ENCODE assay signal across 1 cellular context in the genomic region with DNA sequence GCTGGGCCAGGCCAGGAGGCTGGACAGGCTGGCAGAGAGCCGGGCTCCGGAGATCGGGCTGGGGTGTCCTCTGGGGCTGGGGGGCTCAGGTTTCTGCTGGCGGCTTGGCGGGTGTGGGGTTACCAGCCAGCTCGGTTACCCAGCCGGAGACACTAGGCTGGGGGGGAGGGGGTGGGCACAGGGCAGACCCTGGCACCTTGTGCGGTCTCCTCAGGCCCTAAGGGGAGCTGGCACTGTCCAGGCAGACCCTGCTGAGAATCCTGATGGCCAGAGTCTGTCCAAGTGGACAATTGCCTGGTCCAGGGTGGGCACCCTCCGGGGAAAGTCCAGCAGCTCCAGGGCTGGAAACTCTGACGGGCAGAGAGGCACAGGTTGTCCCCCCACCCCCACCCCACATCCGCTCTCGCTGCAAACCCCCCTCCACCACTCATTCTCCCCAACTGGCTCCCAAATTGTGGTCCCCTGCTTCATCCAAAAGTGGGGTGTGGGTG.
TF ChIP-seq lines count a peak whose summit lies in the region.

No MANE protein-coding gene starts in this region.

TF ChIP-seq in H1, 55 proteins besides CTCF, POLR2A, EP300 and RAD21:
- no peak for TF ChIP-seq SIRT6 (IDR thresholded peaks at IDR 0.05; ENCODE audit: low read length)
- TF ChIP-seq JUND (IDR thresholded peaks at IDR 0.05; ENCODE audit: low read length), result no peak
- no peak for TF ChIP-seq BCL11A (IDR thresholded peaks at IDR 0.05; ENCODE audit: low read depth in 2 of 2, low read length in 2 of 2)
- TF ChIP-seq, protein P1, sequence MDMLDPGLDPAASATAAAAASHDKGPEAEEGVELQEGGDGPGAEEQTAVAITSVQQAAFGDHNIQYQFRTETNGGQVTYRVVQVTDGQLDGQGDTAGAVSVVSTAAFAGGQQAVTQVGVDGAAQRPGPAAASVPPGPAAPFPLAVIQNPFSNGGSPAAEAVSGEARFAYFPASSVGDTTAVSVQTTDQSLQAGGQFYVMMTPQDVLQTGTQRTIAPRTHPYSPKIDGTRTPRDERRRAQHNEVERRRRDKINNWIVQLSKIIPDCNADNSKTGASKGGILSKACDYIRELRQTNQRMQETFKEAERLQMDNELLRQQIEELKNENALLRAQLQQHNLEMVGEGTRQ (IDR thresholded peaks at IDR 0.05; ENCODE audit: low read length), result no peak
- TF ChIP-seq SIX5 (IDR thresholded peaks at IDR 0.05; ENCODE audit: low read depth, low read length), result no peak
- no peak for TF ChIP-seq GABPA (IDR thresholded peaks at IDR 0.05; ENCODE audit: borderline replicate concordance, insufficient read depth, low read length)
- TF ChIP-seq CHD1 (IDR thresholded peaks at IDR 0.05; ENCODE audit: low read depth, low read length), result no peak
- no peak for TF ChIP-seq ASH2L (IDR thresholded peaks at IDR 0.05; ENCODE audit: low read length)
- no peak for TF ChIP-seq MAFK (IDR thresholded peaks at IDR 0.05; ENCODE audit: low read depth, low read length)
- no peak for TF ChIP-seq NRF1 (IDR thresholded peaks at IDR 0.05; ENCODE audit: low read depth, low read length)
- TF ChIP-seq SUZ12 (IDR thresholded peaks at IDR 0.05; ENCODE audit: low read length), result no peak
- TF ChIP-seq SP1 (IDR thresholded peaks at IDR 0.05; ENCODE audit: low read depth, low read length), result no peak
- TF ChIP-seq, protein P2, sequence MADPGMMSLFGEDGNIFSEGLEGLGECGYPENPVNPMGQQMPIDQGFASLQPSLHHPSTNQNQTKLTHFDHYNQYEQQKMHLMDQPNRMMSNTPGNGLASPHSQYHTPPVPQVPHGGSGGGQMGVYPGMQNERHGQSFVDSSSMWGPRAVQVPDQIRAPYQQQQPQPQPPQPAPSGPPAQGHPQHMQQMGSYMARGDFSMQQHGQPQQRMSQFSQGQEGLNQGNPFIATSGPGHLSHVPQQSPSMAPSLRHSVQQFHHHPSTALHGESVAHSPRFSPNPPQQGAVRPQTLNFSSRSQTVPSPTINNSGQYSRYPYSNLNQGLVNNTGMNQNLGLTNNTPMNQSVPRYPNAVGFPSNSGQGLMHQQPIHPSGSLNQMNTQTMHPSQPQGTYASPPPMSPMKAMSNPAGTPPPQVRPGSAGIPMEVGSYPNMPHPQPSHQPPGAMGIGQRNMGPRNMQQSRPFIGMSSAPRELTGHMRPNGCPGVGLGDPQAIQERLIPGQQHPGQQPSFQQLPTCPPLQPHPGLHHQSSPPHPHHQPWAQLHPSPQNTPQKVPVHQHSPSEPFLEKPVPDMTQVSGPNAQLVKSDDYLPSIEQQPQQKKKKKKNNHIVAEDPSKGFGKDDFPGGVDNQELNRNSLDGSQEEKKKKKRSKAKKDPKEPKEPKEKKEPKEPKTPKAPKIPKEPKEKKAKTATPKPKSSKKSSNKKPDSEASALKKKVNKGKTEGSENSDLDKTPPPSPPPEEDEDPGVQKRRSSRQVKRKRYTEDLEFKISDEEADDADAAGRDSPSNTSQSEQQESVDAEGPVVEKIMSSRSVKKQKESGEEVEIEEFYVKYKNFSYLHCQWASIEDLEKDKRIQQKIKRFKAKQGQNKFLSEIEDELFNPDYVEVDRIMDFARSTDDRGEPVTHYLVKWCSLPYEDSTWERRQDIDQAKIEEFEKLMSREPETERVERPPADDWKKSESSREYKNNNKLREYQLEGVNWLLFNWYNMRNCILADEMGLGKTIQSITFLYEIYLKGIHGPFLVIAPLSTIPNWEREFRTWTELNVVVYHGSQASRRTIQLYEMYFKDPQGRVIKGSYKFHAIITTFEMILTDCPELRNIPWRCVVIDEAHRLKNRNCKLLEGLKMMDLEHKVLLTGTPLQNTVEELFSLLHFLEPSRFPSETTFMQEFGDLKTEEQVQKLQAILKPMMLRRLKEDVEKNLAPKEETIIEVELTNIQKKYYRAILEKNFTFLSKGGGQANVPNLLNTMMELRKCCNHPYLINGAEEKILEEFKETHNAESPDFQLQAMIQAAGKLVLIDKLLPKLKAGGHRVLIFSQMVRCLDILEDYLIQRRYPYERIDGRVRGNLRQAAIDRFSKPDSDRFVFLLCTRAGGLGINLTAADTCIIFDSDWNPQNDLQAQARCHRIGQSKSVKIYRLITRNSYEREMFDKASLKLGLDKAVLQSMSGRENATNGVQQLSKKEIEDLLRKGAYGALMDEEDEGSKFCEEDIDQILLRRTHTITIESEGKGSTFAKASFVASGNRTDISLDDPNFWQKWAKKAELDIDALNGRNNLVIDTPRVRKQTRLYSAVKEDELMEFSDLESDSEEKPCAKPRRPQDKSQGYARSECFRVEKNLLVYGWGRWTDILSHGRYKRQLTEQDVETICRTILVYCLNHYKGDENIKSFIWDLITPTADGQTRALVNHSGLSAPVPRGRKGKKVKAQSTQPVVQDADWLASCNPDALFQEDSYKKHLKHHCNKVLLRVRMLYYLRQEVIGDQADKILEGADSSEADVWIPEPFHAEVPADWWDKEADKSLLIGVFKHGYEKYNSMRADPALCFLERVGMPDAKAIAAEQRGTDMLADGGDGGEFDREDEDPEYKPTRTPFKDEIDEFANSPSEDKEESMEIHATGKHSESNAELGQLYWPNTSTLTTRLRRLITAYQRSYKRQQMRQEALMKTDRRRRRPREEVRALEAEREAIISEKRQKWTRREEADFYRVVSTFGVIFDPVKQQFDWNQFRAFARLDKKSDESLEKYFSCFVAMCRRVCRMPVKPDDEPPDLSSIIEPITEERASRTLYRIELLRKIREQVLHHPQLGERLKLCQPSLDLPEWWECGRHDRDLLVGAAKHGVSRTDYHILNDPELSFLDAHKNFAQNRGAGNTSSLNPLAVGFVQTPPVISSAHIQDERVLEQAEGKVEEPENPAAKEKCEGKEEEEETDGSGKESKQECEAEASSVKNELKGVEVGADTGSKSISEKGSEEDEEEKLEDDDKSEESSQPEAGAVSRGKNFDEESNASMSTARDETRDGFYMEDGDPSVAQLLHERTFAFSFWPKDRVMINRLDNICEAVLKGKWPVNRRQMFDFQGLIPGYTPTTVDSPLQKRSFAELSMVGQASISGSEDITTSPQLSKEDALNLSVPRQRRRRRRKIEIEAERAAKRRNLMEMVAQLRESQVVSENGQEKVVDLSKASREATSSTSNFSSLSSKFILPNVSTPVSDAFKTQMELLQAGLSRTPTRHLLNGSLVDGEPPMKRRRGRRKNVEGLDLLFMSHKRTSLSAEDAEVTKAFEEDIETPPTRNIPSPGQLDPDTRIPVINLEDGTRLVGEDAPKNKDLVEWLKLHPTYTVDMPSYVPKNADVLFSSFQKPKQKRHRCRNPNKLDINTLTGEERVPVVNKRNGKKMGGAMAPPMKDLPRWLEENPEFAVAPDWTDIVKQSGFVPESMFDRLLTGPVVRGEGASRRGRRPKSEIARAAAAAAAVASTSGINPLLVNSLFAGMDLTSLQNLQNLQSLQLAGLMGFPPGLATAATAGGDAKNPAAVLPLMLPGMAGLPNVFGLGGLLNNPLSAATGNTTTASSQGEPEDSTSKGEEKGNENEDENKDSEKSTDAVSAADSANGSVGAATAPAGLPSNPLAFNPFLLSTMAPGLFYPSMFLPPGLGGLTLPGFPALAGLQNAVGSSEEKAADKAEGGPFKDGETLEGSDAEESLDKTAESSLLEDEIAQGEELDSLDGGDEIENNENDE (IDR thresholded peaks at IDR 0.05; ENCODE audit: insufficient replicate concordance, low read length), result no peak
- TF ChIP-seq NANOG (IDR thresholded peaks at IDR 0.05; ENCODE audit: insufficient read depth, low read depth, low read length, poor library complexity, severe bottlenecking), result no peak
- no peak for TF ChIP-seq KDM4A (IDR thresholded peaks at IDR 0.05; ENCODE audit: low read depth, low read length, severe bottlenecking)
- TF ChIP-seq YY1 (IDR thresholded peaks at IDR 0.05; ENCODE audit: low read depth, low read length), result no peak
- TF ChIP-seq, protein P3, sequence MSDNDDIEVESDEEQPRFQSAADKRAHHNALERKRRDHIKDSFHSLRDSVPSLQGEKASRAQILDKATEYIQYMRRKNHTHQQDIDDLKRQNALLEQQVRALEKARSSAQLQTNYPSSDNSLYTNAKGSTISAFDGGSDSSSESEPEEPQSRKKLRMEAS (IDR thresholded peaks at IDR 0.05), result no peak
- TF ChIP-seq SP2 (IDR thresholded peaks at IDR 0.05; ENCODE audit: low read length), result no peak
